Comparison of ENCODE assay signal across 21 cellular contexts in genomic region chr4:159871141-159871540, GRCh38.
"Had no signal": no experiment of that assay in that cellular context is flagged by ENCODE, and none has a peak within 500 bp of the region (broad histone marks: within the 10 kb centered on the region; RNA-seq: fewer than 3 reads in every experiment).

No MANE protein-coding gene starts in this region.

- H3K27ac ChIP-seq: cardiac muscle cell, foreskin keratinocyte, thyroid gland had no signal

- H3K9me3 ChIP-seq: thyroid gland had no signal

- H3K36me3 ChIP-seq: cardiac muscle cell, thyroid gland had no signal

- ATAC-seq: activated CD4-positive, alpha-beta T cell treated with anti-CD3 and anti-CD28 coated beads for 36 hours; foreskin keratinocyte; left lobe of liver; WTC11 had no signal

- H3K27me3 ChIP-seq: cardiac muscle cell, foreskin keratinocyte, thyroid gland had no signal

- H3K4me1 ChIP-seq: foreskin keratinocyte, thyroid gland had no signal

- H3K4me3 ChIP-seq: cardiac muscle cell, thyroid gland had no signal

- DNase-seq: activated CD4-positive, alpha-beta memory T cell treated with anti-CD3 and anti-CD28 coated beads for 36 hours; activated CD4-positive, alpha-beta T cell treated with anti-CD3 and anti-CD28 coated beads for 36 hours; activated naive CD4-positive, alpha-beta T cell; activated naive CD8-positive, alpha-beta T cell treated with anti-CD3 and anti-CD28 coated beads for 36 hours; amygdala; endodermal cell; glutamatergic neuron; hippocampal formation; islet precursor cell; midbrain; nephron progenitor cell; occipital lobe; retina; stimulated activated CD4-positive, alpha-beta T cell treated with anti-CD3 and anti-CD28 coated beads, Interleukin-12 subunit alpha, Interleukin-12 subunit beta, amount 100 ng/mL, for 4 hours; stimulated activated CD4-positive, alpha-beta T cell treated with anti-CD3 and anti-CD28 coated beads, Interleukin-2, amount 100 ng/mL, for 24 hours; stimulated activated naive CD4-positive, alpha-beta T cell treated with Interleukin-2 at 50 U/mL for 16 hours; thyroid gland had no signal
